8 cellular contexts compared by ENCODE assay signal in genomic region chr2:241036397-241036963, GRCh38. TPM values are rescaled to one million over a fixed set of nuclear protein-coding genes. Genes with fewer than 3 reads are reported as not detected.
DNase-seq lines count a peak whose midpoint lies in the region; ATAC-seq and TF ChIP-seq lines count a peak whose summit lies in the region.

No MANE protein-coding gene starts in this region.

- DNase-seq in RWPE2 (ENCODE audit: low spot score) = peak; percentile 53
- peak in 1 of 3 donors; percentile 62 for DNase-seq in right lobe of liver
- DNase-seq in stimulated activated naive CD8-positive, alpha-beta T cell treated with anti-CD3 and anti-CD28 coated beads, Interleukin-15, Interleukin-2, amounts not matched to agents 100 U/mL and 50 U/mL, for 24 hours = peak; percentile 58
- DNase-seq in gastrocnemius medialis = no peak
- DNase-seq in NCI-H2227 treated with DMSO at 0.1 percent for 48 hours (lab: John Stamatoyannopoulos, UW) = no peak

- in situ Hi-C loops in gastrocnemius medialis (cut with MboI; ENCODE audit: low sequenced_read_pairs in 4 of 4) = no loop called here

- no peaks in the 10 kb centered on the region for H3K36me3 Mint-ChIP-seq in brain

- H3K9me3 Mint-ChIP-seq in brain = no peaks in the 10 kb centered on the region

- H3K4me1 ChIP-seq in RWPE2 (ENCODE audit: insufficient read depth, poor library complexity, severe bottlenecking) = no peaks in the 10 kb centered on the region
- H3K4me1 ChIP-seq in right lobe of liver = no peaks in the 10 kb centered on the region
- no peaks in the 10 kb centered on the region for H3K4me1 ChIP-seq in gastrocnemius medialis

- ATAC-seq in GM18505 (IDR thresholded peaks at IDR 0.05; ENCODE audit: unreplicated experiment) (peak; percentile 49), HG02840 (IDR thresholded peaks at IDR 0.05; ENCODE audit: low FRiP score, unreplicated experiment) (peak; percentile 52), RWPE2 (ENCODE audit: low read depth) (peak; percentile 62), right lobe of liver (peak in 3 of 4 donors; percentile 18 to 58 (median 29)), gastrocnemius medialis (no peak)
- ATAC-seq in stimulated activated naive CD8-positive, alpha-beta T cell treated with anti-CD3 and anti-CD28 coated beads, Interleukin-15, Interleukin-2, amounts not matched to agents 100 U/mL and 50 U/mL, for 24 hours = peak; percentile 79

- no peaks in the 10 kb centered on the region for H3K9me3 ChIP-seq in RWPE2 (ENCODE audit: severe bottlenecking)
- H3K9me3 ChIP-seq in right lobe of liver = no peaks in the 10 kb centered on the region
- H3K9me3 ChIP-seq in gastrocnemius medialis = no peaks in the 10 kb centered on the region

- H3K4me3 ChIP-seq in RWPE2 (ENCODE audit: severe bottlenecking) (peak overlapping the region; percentile 14), right lobe of liver (peak overlapping the region in 1 of 3 donors; percentile 7), gastrocnemius medialis (peak overlapping the region in 1 of 4 donors; percentile 11)

- no peak for TF ChIP-seq CTCF in RWPE2 (IDR thresholded peaks at IDR 0.05; ENCODE audit: poor library complexity, severe bottlenecking)
- no peak for TF ChIP-seq CTCF in brain (conservative IDR thresholded peaks at IDR 0.05)
- TF ChIP-seq CTCF in right lobe of liver (IDR thresholded peaks at IDR 0.05) = no peak
- TF ChIP-seq CTCF in gastrocnemius medialis (IDR thresholded peaks at IDR 0.05 in 4 of 5, conservative IDR thresholded peaks at IDR 0.05 in 1 of 5) = no peak

- intact Hi-C loops in right lobe of liver (cut with DNase I) (no loop called here), gastrocnemius medialis (cut with DNase I; ENCODE audit: low total_unique reads) (no loop called here)

- H3K4me3 Mint-ChIP-seq in brain = peak overlapping the region in 3 of 5 experiments; percentile 27 to 63 (median 61)

- H3K27ac ChIP-seq in RWPE2 (ENCODE audit: poor library complexity, severe bottlenecking) (no peak overlapping the region), right lobe of liver (no peak overlapping the region), gastrocnemius medialis (no peak overlapping the region)

- no peaks in the 10 kb centered on the region for H3K36me3 ChIP-seq in RWPE2 (ENCODE audit: low read depth)
- peaks cover 0 to 22% (median 2%) of the 10 kb centered on the region in 4 donors for H3K36me3 ChIP-seq in right lobe of liver
- H3K36me3 ChIP-seq in gastrocnemius medialis = peaks cover 0 to 60% of the 10 kb centered on the region in 2 donors

- no peak for TF ChIP-seq POLR2A in GM18505 (IDR thresholded peaks at IDR 0.05; ENCODE audit: borderline replicate concordance, extremely low read depth, insufficient read depth, insufficient read length)
- TF ChIP-seq POLR2A in right lobe of liver (IDR thresholded peaks at IDR 0.05) = no peak
- TF ChIP-seq POLR2A in gastrocnemius medialis (IDR thresholded peaks at IDR 0.05) = no peak

- WGBS in right lobe of liver (ENCODE audit: insufficient coverage, low coverage, low lambda C conversion rate, missing lambda C conversion rate) = no CpG with 5 or more reads among the region's 36 CpGs

- peaks cover 29% of the 10 kb centered on the region for H3K27me3 Mint-ChIP-seq in brain

- peaks cover 18% of the 10 kb centered on the region for H3K27me3 ChIP-seq in RWPE2 (ENCODE audit: insufficient read depth, poor library complexity, severe bottlenecking)
- H3K27me3 ChIP-seq in right lobe of liver = no peaks in the 10 kb centered on the region
- H3K27me3 ChIP-seq in gastrocnemius medialis = no peaks in the 10 kb centered on the region

- H3K4me1 Mint-ChIP-seq in brain = no peaks in the 10 kb centered on the region

- no peak overlapping the region for H3K27ac Mint-ChIP-seq in brain

RNA-seq across cellular contexts. Expression of gene SNED1, which starts 38.1 kb away (rescaled TPM):
- polyA plus RNA-seq in brain (ENCODE audit: insufficient read depth, low read depth, low replicate concordance) = 3.6 TPM
- total RNA-seq in right lobe of liver (10 to 100 TPM in 4 of 6 experiments, 1 to 10 TPM in 2; 7.4 to 27.8 (median 13.2) TPM), gastrocnemius medialis (10 to 100 TPM; 16.4 to 56.2 (median 43.5) TPM)

Comparison
In these comparisons a context has a peak if more than half of its experiments do, and no peak if none do; other contexts are left out.
1. ATAC-seq: peak in GM18505 (single experiment), HG02840 (single experiment), RWPE2 (single experiment), right lobe of liver (3 of 4) and stimulated activated naive CD8-positive, alpha-beta T cell treated with anti-CD3 and anti-CD28 coated beads, Interleukin-15, Interleukin-2, amounts not matched to agents 100 U/mL and 50 U/mL, for 24 hours (single experiment); none in gastrocnemius medialis (0 of 2).
2. DNase-seq: peak in RWPE2 (single experiment) and stimulated activated naive CD8-positive, alpha-beta T cell treated with anti-CD3 and anti-CD28 coated beads, Interleukin-15, Interleukin-2, amounts not matched to agents 100 U/mL and 50 U/mL, for 24 hours (single experiment); none in gastrocnemius medialis (0 of 2) and NCI-H2227 treated with DMSO at 0.1 percent for 48 hours (single experiment).